ENCODE assay signal across 25 cellular contexts in the genomic region with DNA sequence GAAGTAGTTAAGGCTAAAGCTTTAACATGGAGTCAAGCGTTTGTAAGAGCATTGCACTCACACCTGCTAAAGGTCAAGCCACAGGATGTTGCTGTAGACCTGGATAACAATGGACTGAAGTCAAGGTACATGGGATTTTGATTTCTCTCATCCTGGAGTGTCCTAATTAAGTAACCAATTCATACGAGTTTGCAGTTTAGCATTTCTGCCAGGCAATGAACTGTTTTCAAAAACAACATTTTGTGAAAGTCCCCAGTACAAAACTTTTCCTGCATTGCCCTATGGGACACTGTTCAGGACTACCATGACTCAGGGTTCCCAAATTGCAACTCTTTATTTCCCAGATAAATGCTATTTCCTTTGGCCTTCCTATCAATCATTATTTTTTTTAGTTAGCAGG. TPM values are rescaled to one million over a fixed set of nuclear protein-coding genes. Genes with fewer than 3 reads are reported as not detected.
A peak's percentile ranks its signal among the peaks of the same experiment; 100 is the strongest.
DNase-seq lines count a peak whose midpoint lies in the region; ATAC-seq and TF ChIP-seq lines count a peak whose summit lies in the region.
"Had no signal": no experiment of that assay in that cellular context is flagged by ENCODE, and none has a peak within 500 bp of the region (broad histone marks: within the 10 kb centered on the region; RNA-seq: fewer than 3 reads in every experiment).

No MANE protein-coding gene starts in this region.

- no peak for TF ChIP-seq CTCF in Calu3 (IDR thresholded peaks at IDR 0.05; ENCODE audit: unreplicated experiment)

- POLR2A ChIA-PET in naive thymus-derived CD4-positive, alpha-beta T cell (lab: Charles Lee) = interaction anchor here (0.8 kb wide), 1 partner anchor 10 kb away, joined by 5 read pairs; no protein-coding TSS in a partner anchor

- ATAC-seq in naive thymus-derived CD4-positive, alpha-beta T cell = no peak
- no peak for ATAC-seq in HG02884 (IDR thresholded peaks at IDR 0.05; ENCODE audit: unreplicated experiment)

- no peaks in the 10 kb centered on the region for H3K27me3 ChIP-seq in naive thymus-derived CD4-positive, alpha-beta T cell (ENCODE audit: control insufficient read depth in 2 of 2, insufficient read depth in 2 of 2, low read length in 2 of 2)
- H3K27me3 ChIP-seq: BLaER1 treated with 17β-estradiol and CSF1 and Interleukin-3, amounts not matched to agents 10 nM and 100 nM had no signal

- no peak for DNase-seq in activated T-cell treated with anti-CD3 and anti-CD28 coated beads, Interleukin-2, amount 50 U/mL, for 24 hours
- DNase-seq in activated T-cell treated with anti-CD3 and anti-CD28 coated beads for 4 hours = no peak
- no peak for DNase-seq in Calu3
- peak; percentile 76 to 93 for DNase-seq in dermis microvascular lymphatic vessel endothelial cell (ENCODE audit: low read depth in 2 of 2)
- no peak for DNase-seq in naive thymus-derived CD4-positive, alpha-beta T cell
- DNase-seq in NCI-H1105 treated with DMSO at 0.1 percent for 48 hours (lab: John Stamatoyannopoulos, UW) = no peak
- DNase-seq in amygdala (lab: John Stamatoyannopoulos, UW) = no peak
- DNase-seq: DND-41, GM23248, H9, HFFc6, IMR-90, NCI-H1105, NCI-H2029 treated with DMSO at 0.1 percent for 48 hours, NCI-H226, NCI-H510A treated with DMSO at 0.1 percent for 48 hours, NCI-H748 treated with DMSO at 0.1 percent for 48 hours, SHP77 treated with DMSO at 0.1 percent for 48 hours had no signal

- H3K9me3 ChIP-seq in naive thymus-derived CD4-positive, alpha-beta T cell (ENCODE audit: control insufficient read depth in 2 of 3, low read length in 3 of 3) = no peaks in the 10 kb centered on the region

- peaks cover 0 to 29% (median 7%) of the 10 kb centered on the region in 3 experiments for H3K36me3 ChIP-seq in naive thymus-derived CD4-positive, alpha-beta T cell (ENCODE audit: control insufficient read depth in 2 of 3, insufficient read depth in 3 of 3, low read length in 3 of 3)
- H3K36me3 ChIP-seq: BLaER1 treated with 17β-estradiol and CSF1 and Interleukin-3, amounts not matched to agents 10 nM and 100 nM had no signal

- intact Hi-C loops in Calu3 (cut with micrococcal nuclease; ENCODE audit: unreplicated experiment) = loop anchor here (5.0 kb wide), 1 partner anchor 130 kb away; no protein-coding TSS in a partner anchor
- intact Hi-C loops in naive thymus-derived CD4-positive, alpha-beta T cell (cut with micrococcal nuclease) = no loop called here

- no peak overlapping the region for H3K27ac ChIP-seq in naive thymus-derived CD4-positive, alpha-beta T cell (ENCODE audit: low read depth, low read length)
- H3K27ac ChIP-seq: 22Rv1; BLaER1 treated with 17β-estradiol and CSF1 and Interleukin-3, amounts not matched to agents 10 nM and 100 nM; GM23248; KMS-11; RWPE1; SK-N-MC had no signal

- H3K9me3 Mint-ChIP-seq in activated T-cell treated with anti-CD3 and anti-CD28 coated beads, Interleukin-2, amount 50 U/mL, for 24 hours = peaks cover 12% of the 10 kb centered on the region
- no peaks in the 10 kb centered on the region for H3K9me3 Mint-ChIP-seq in Calu3 (ENCODE audit: low read depth, unreplicated experiment)
- H3K9me3 Mint-ChIP-seq in naive thymus-derived CD4-positive, alpha-beta T cell = peaks cover 0 to 14% (median 2%) of the 10 kb centered on the region in 11 donors
- H3K9me3 Mint-ChIP-seq: HFFc6 had no signal

- no TSS peak for BruUV-seq in Calu3 (replicated peaks; lab: Mats Ljungman, UMichigan)

- peak overlapping the region; percentile 20 for H3K27ac Mint-ChIP-seq in activated T-cell treated with anti-CD3 and anti-CD28 coated beads, Interleukin-2, amount 50 U/mL, for 24 hours
- peak overlapping the region; percentile 42 for H3K27ac Mint-ChIP-seq in Calu3 (ENCODE audit: unreplicated experiment)
- H3K27ac Mint-ChIP-seq in naive thymus-derived CD4-positive, alpha-beta T cell = peak overlapping the region in 5 of 9 donors; percentile 12 to 80 (median 75)
- H3K27ac Mint-ChIP-seq: H9, HFFc6 had no signal

- H3K4me3 ChIP-seq in naive thymus-derived CD4-positive, alpha-beta T cell (ENCODE audit: low read length) = no peak overlapping the region
- H3K4me3 ChIP-seq: BLaER1 treated with 17β-estradiol and CSF1 and Interleukin-3, amounts not matched to agents 10 nM and 100 nM; GM12878; GM23248; SK-N-MC had no signal

- CTCF ChIA-PET in Calu3 (lab: Charles Lee) = interaction anchor here (0.9 kb wide), 1 partner anchor 104 kb away, joined by 3 read pairs; no protein-coding TSS in a partner anchor
- CTCF ChIA-PET in naive thymus-derived CD4-positive, alpha-beta T cell (lab: Charles Lee) = no interaction called here

- H3K4me1 Mint-ChIP-seq in activated T-cell treated with anti-CD3 and anti-CD28 coated beads, Interleukin-2, amount 50 U/mL, for 24 hours (ENCODE audit: low read depth) = peaks cover 57% of the 10 kb centered on the region
- peaks cover 37% of the 10 kb centered on the region for H3K4me1 Mint-ChIP-seq in Calu3 (ENCODE audit: low read depth, unreplicated experiment)
- peaks cover 17 to 54% (median 40%) of the 10 kb centered on the region in 7 donors for H3K4me1 Mint-ChIP-seq in naive thymus-derived CD4-positive, alpha-beta T cell

- H3K4me3 Mint-ChIP-seq in activated T-cell treated with anti-CD3 and anti-CD28 coated beads, Interleukin-2, amount 50 U/mL, for 24 hours = no peak overlapping the region
- no peak overlapping the region for H3K4me3 Mint-ChIP-seq in Calu3 (ENCODE audit: low read depth, unreplicated experiment)
- no peak overlapping the region for H3K4me3 Mint-ChIP-seq in naive thymus-derived CD4-positive, alpha-beta T cell
- H3K4me3 Mint-ChIP-seq: H9, HFFc6 had no signal

- H3K4me1 ChIP-seq in naive thymus-derived CD4-positive, alpha-beta T cell (ENCODE audit: control insufficient read depth in 2 of 2, insufficient read depth in 2 of 2, low read length in 2 of 2) = peaks cover 10 to 26% of the 10 kb centered on the region in 2 donors

- H3K27me3 Mint-ChIP-seq in activated T-cell treated with anti-CD3 and anti-CD28 coated beads, Interleukin-2, amount 50 U/mL, for 24 hours = no peaks in the 10 kb centered on the region
- no peaks in the 10 kb centered on the region for H3K27me3 Mint-ChIP-seq in Calu3 (ENCODE audit: unreplicated experiment)
- H3K27me3 Mint-ChIP-seq in naive thymus-derived CD4-positive, alpha-beta T cell = no peaks in the 10 kb centered on the region

- H3K36me3 Mint-ChIP-seq in activated T-cell treated with anti-CD3 and anti-CD28 coated beads, Interleukin-2, amount 50 U/mL, for 24 hours (ENCODE audit: low read depth) = peaks cover 38% of the 10 kb centered on the region
- no peaks in the 10 kb centered on the region for H3K36me3 Mint-ChIP-seq in Calu3 (ENCODE audit: insufficient read depth, unreplicated experiment)
- peaks cover 9 to 60% (median 49%) of the 10 kb centered on the region in 5 donors for H3K36me3 Mint-ChIP-seq in naive thymus-derived CD4-positive, alpha-beta T cell

RNA-seq across cellular contexts. Expression of a gene that starts 17.4 kb away (rescaled TPM):
- total RNA-seq in Calu3 (2022) (3.3 and 3.4 TPM in 2 replicates), dermis microvascular lymphatic vessel endothelial cell (1.3 TPM in 2 replicates)
- total RNA-seq in naive thymus-derived CD4-positive, alpha-beta T cell = 10 to 100 TPM in 3 of 5 experiments, 1 to 10 TPM in 2; 4.6 to 28.2 (median 11.9) TPM
- 1 to 10 TPM; 2.2 to 7.9 TPM for polyA plus RNA-seq in naive thymus-derived CD4-positive, alpha-beta T cell
- total RNA-seq: HFFc6 had no signal
- polyA plus RNA-seq: GM23248 had no signal

RNA-seq across cellular contexts. Expression of a gene that starts 20.4 kb away (rescaled TPM):
- total RNA-seq in Calu3 (2022) = not detected in 2 replicates
- total RNA-seq in dermis microvascular lymphatic vessel endothelial cell = not detected in 2 replicates
- 10 to 100 TPM; 25.6 to 71.7 (median 50.2) TPM for total RNA-seq in naive thymus-derived CD4-positive, alpha-beta T cell
- 100 to 1,000 TPM; 197 to 198 TPM for polyA plus RNA-seq in naive thymus-derived CD4-positive, alpha-beta T cell
- total RNA-seq: GM23248, H9, HFFc6, IMR-90 had no signal
- polyA plus RNA-seq: GM23248, IMR-90 had no signal

Comparison
In these comparisons a context has a peak if more than half of its experiments do, and no peak if none do; other contexts are left out.
1. DNase-seq: peak in dermis microvascular lymphatic vessel endothelial cell (2 of 2); none in activated T-cell treated with anti-CD3 and anti-CD28 coated beads, Interleukin-2, amount 50 U/mL, for 24 hours (single experiment), activated T-cell treated with anti-CD3 and anti-CD28 coated beads for 4 hours (single experiment), Calu3 (single experiment), naive thymus-derived CD4-positive, alpha-beta T cell (0 of 9), NCI-H1105 treated with DMSO at 0.1 percent for 48 hours (single experiment) and amygdala (0 of 56).
2. H3K27ac Mint-ChIP-seq: peak in every context shown above with its lines; median percentile 75 in naive thymus-derived CD4-positive, alpha-beta T cell; 42 in Calu3; 20 in activated T-cell treated with anti-CD3 and anti-CD28 coated beads, Interleukin-2, amount 50 U/mL, for 24 hours.
3. RNA of a gene that starts 20.4 kb away (total RNA-seq): 25.6 to 71.7 TPM in naive thymus-derived CD4-positive, alpha-beta T cell; not detected in Calu3 and not detected in dermis microvascular lymphatic vessel endothelial cell; every median in the first group is over 10 times any median in the second.